ENCODE assay signal across 8 cellular contexts in the genomic region with DNA sequence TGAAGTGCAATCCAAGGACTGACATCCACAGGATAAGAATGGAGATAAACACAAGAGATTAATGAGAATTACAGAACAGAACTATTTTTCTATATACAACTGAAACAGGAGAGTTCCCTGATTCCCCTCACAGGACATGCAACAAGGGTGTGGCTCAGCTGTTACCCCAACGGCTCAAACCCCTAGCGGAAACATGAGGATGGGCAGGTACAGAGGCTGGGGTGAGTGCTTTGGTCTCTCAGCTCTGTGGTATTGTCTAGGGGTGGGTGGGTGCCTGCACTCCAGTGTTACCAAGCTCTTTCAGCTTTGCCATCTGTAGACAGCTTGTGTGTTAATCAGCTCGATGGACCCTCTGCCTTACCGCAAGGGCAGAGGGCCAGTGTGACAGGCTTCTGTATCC.
"Had no signal": no experiment of that assay in that cellular context is flagged by ENCODE, and none has a peak within 500 bp of the region (broad histone marks: within the 10 kb centered on the region; RNA-seq: fewer than 3 reads in every experiment).

No MANE protein-coding gene starts in this region.

- H3K4me3 Mint-ChIP-seq: H9 had no signal

- H3K27ac Mint-ChIP-seq: H9 had no signal

- DNase-seq: GM23248, H9, HCEC 1CT, IMR-90, Karpas-422, KBM-7 had no signal

- H3K27ac ChIP-seq: GM23248, HL-60, KMS-11 had no signal

- H3K4me3 ChIP-seq: GM23248 had no signal

- H3K4me2 ChIP-seq: KMS-11 had no signal

- H3K9ac ChIP-seq: GM23248, KMS-11 had no signal

- H2AFZ ChIP-seq: GM23248 had no signal
